Comparison of ENCODE assay signal across 1 cellular context in the genomic region with DNA sequence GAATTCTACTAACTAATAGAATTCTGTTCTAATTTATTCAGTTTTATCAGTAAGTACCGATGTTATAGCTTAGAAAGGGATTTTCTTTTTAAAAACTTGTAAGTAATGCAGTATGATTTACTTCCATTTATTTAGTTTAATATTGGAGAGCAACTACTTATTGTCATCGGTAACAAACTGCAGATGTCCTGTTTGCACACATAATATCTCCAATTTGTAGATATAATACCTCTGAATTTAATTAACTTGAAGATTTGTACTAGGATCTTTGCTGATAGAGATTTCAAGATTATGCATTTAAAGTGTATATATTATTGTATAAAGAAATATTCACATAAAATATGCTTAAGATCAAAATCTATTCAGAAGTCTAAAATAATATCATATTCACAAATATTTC.
TF ChIP-seq lines count a peak whose summit lies in the region.

No MANE protein-coding gene starts in this region.

TF ChIP-seq in SK-N-SH treated with all-trans-retinoic acid at 6 μM for 48 hours, 23 proteins besides CTCF, POLR2A, EP300 and RAD21 (continued from another document):
- TF ChIP-seq TCF4 (CRISPR knock-in tag; IDR thresholded peaks at IDR 0.05; ENCODE audit: borderline replicate concordance) (peak; percentile 59), CSDC2 (CRISPR knock-in tag; IDR thresholded peaks at IDR 0.05) (no peak), ISL1 (CRISPR knock-in tag; IDR thresholded peaks at IDR 0.05) (peak; percentile 66)
